ENCODE assay signal across 8 cellular contexts in the genomic region with DNA sequence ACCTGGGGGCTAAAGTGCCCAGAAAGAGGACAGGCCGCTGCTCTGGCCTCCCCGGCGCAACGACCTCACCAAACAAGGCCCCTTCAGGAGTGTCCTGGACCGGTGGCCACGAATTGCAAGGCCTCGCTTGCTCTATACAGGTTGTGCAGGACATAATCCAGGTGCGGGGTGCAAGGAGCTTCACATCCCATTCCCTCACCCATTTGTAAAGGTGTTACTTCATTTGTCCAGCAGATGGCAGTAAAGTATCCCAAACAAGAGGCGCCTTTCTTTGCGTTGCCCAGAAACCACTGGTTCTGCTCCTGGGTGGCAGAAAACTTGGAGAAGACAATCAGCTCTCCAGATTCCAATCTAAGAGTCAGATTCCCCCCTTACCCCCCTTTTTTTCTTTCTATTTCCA. TPM values are rescaled to one million over a fixed set of nuclear protein-coding genes. Genes with fewer than 3 reads are reported as not detected.
DNase-seq lines count a peak whose midpoint lies in the region; ATAC-seq, FAIRE-seq and TF ChIP-seq lines count a peak whose summit lies in the region.

No MANE protein-coding gene starts in this region.

- H3K9me3 ChIP-seq in DND-41 (ENCODE audit: insufficient read depth, low read length, severe bottlenecking) = no peaks in the 10 kb centered on the region
- H3K9me3 ChIP-seq in SK-N-SH = no peaks in the 10 kb centered on the region

- no peaks in the 10 kb centered on the region for H3K9me2 ChIP-seq in SK-N-SH

- no peaks in the 10 kb centered on the region for H3K4me1 ChIP-seq in DND-41 (ENCODE audit: insufficient read depth, low read length)
- no peaks in the 10 kb centered on the region for H3K4me1 ChIP-seq in SK-N-SH (ENCODE audit: control insufficient read depth in 1 of 2, insufficient read depth in 2 of 2, low read depth in 1 of 2, low read length in 1 of 2)

- H3K36me3 ChIP-seq in DND-41 (ENCODE audit: insufficient read depth, low read length) = no peaks in the 10 kb centered on the region
- H3K36me3 ChIP-seq in SK-N-SH (replicated peaks in 1 of 2; ENCODE audit: control insufficient read depth in 1 of 2, insufficient read depth in 2 of 2, low read length in 1 of 2) = no peaks in the 10 kb centered on the region

- H3K27ac ChIP-seq in DND-41 (ENCODE audit: low read length) = no peak overlapping the region
- H3K27ac ChIP-seq in SK-N-SH (ENCODE audit: low read depth in 2 of 2, low read length in 1 of 2) = no peak overlapping the region

- H3K79me2 ChIP-seq in DND-41 (ENCODE audit: insufficient read depth, low read length) (no peaks in the 10 kb centered on the region), SK-N-SH (ENCODE audit: insufficient read depth) (no peaks in the 10 kb centered on the region)

- no peak overlapping the region for H3K4me3 ChIP-seq in DND-41 (ENCODE audit: low read depth in 1 of 2, low read length in 2 of 2)
- H3K4me3 ChIP-seq in SK-N-SH (ENCODE audit: low read depth in 2 of 2, low read length in 1 of 2) = peak overlapping the region in 1 of 2 experiments; percentile 20; a peak in 1 of 4 replicates

- H4K20me1 ChIP-seq in DND-41 (ENCODE audit: insufficient read depth, low read length) = peaks cover 4% of the 10 kb centered on the region; the same call in 1 of the 2 replicates
- no peaks in the 10 kb centered on the region for H4K20me1 ChIP-seq in SK-N-SH (ENCODE audit: insufficient read depth)

- TF ChIP-seq CTCF in DND-41 (IDR thresholded peaks at IDR 0.05; ENCODE audit: borderline replicate concordance, extremely low read depth, low read length, poor library complexity, severe bottlenecking) (peak; percentile 86), SK-N-SH (IDR thresholded peaks at IDR 0.05) (peak; percentile 75)

- no peak for TF ChIP-seq EP300 in SK-N-SH (IDR thresholded peaks at IDR 0.05; ENCODE audit: borderline replicate concordance in 1 of 2, low read depth in 1 of 2, low read length in 1 of 2)

- POLR2A ChIA-PET in SK-N-SH (lab: Yijun Ruan, JAX) = no interaction called here

- no peak overlapping the region for H3K4me2 ChIP-seq in DND-41 (ENCODE audit: insufficient read depth, low read length)
- H3K4me2 ChIP-seq in SK-N-SH = no peak overlapping the region

- peak; percentile 77 for FAIRE-seq in A204.1 (lab: Jason Lieb, UNC)

- H3F3A ChIP-seq in SK-N-SH (replicated peaks; ENCODE audit: insufficient read depth) = no peaks in the 10 kb centered on the region

- ATAC-seq in DND-41 (ENCODE audit: insufficient read depth, low read depth) (peak; percentile 82), HG03097 (IDR thresholded peaks at IDR 0.05; ENCODE audit: low FRiP score, unreplicated experiment) (no peak), HG02763 (IDR thresholded peaks at IDR 0.05; ENCODE audit: unreplicated experiment) (no peak)

- peak; percentile 49 for DNase-seq in DND-41
- peak; percentile 50 for DNase-seq in MV-4-11 (lab: John Stamatoyannopoulos, UW)
- peak; percentile 76 for DNase-seq in SK-N-SH
- DNase-seq in epidermal melanocyte (ENCODE audit: insufficient read length, low spot score) = peak; percentile 85
- peak; percentile 77 for DNase-seq in middle frontal gyrus (ENCODE audit: extremely low spot score, low spot score)

- CTCF ChIA-PET in SK-N-SH (lab: Yijun Ruan, JAX) = interaction anchor here (0.6 to 26.5 kb wide), 87 partner anchors 8 to 1206 kb away, joined by 3 to 1245 read pairs (median 5); partner anchors contain the start of genes SYT13 and TP53I11

- 0% methylated on average over 3 of the region's 10 CpGs for WGBS in SK-N-SH (ENCODE audit: low lambda C conversion rate)

- TF ChIP-seq RAD21 in SK-N-SH (IDR thresholded peaks at IDR 0.05; ENCODE audit: low read length) = peak; percentile 95

- H3K9ac ChIP-seq in DND-41 (ENCODE audit: low read depth, low read length) = no peak overlapping the region
- H3K9ac ChIP-seq in SK-N-SH = no peak overlapping the region

- no peak overlapping the region for H2AFZ ChIP-seq in DND-41 (ENCODE audit: low read depth, low read length)
- H2AFZ ChIP-seq in SK-N-SH (ENCODE audit: low read depth) = no peak overlapping the region

- no peaks in the 10 kb centered on the region for H3K27me3 ChIP-seq in DND-41 (ENCODE audit: insufficient read depth, low read length, poor library complexity)
- H3K27me3 ChIP-seq in SK-N-SH (ENCODE audit: insufficient read depth) = peaks cover 18% of the 10 kb centered on the region; the same call in 1 of the 2 replicates

TF ChIP-seq in SK-N-SH, 30 proteins besides CTCF, POLR2A, EP300 and RAD21:
- TF ChIP-seq, protein P1, sequence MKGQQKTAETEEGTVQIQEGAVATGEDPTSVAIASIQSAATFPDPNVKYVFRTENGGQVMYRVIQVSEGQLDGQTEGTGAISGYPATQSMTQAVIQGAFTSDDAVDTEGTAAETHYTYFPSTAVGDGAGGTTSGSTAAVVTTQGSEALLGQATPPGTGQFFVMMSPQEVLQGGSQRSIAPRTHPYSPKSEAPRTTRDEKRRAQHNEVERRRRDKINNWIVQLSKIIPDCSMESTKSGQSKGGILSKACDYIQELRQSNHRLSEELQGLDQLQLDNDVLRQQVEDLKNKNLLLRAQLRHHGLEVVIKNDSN (IDR thresholded peaks at IDR 0.05; ENCODE audit: borderline replicate concordance, low read depth) = no peak
- TF ChIP-seq FOXJ3 (CRISPR knock-in tag; IDR thresholded peaks at IDR 0.05) (no peak), SMC3 (IDR thresholded peaks at IDR 0.05; ENCODE audit: low read depth, low read length) (peak; percentile 98), NRF1 (IDR thresholded peaks at IDR 0.05; ENCODE audit: low read depth, low read length) (no peak)

RNA-seq across cellular contexts. Expression of gene PRDM11, which starts 35.9 kb away (rescaled TPM):
- polyA plus RNA-seq in SK-N-SH (2012; rRNA removed) = 3.8 and 4.5 TPM in 2 replicates
- polyA plus RNA-seq in SK-N-SH (2012; cell fraction: cytosol; rRNA removed) = 2.2 and 3.6 TPM in 2 replicates
- 7.5 and 8.0 TPM in 2 replicates for polyA plus RNA-seq in SK-N-SH (2012; cell fraction: nucleus; rRNA removed)
